In genomic region chr16:68259007-68259406, GRCh38 we compare ENCODE assay signal across 23 cellular contexts. TPM values are rescaled to one million over a fixed set of nuclear protein-coding genes. Genes with fewer than 3 reads are reported as not detected.
DNase-seq lines count a peak whose midpoint lies in the region; ATAC-seq, FAIRE-seq and TF ChIP-seq lines count a peak whose summit lies in the region.
"Had no signal": no experiment of that assay in that cellular context is flagged by ENCODE, and none has a peak within 500 bp of the region (broad histone marks: within the 10 kb centered on the region; RNA-seq: fewer than 3 reads in every experiment).

No MANE protein-coding gene starts in this region.

- H3K9ac ChIP-seq in kidney (ENCODE audit: low read length in 2 of 2) = peak overlapping the region in 1 of 2 donors; percentile 55
- H3K9ac ChIP-seq: SK-N-SH had no signal

- no peaks in the 10 kb centered on the region for H3K27me3 ChIP-seq in thyroid gland
- no peaks in the 10 kb centered on the region for H3K27me3 ChIP-seq in effector memory CD4-positive, alpha-beta T cell (replicated peaks; ENCODE audit: control insufficient read depth, insufficient read depth, low read length, poor library complexity, severe bottlenecking)
- H3K27me3 ChIP-seq: BE2C, ovary had no signal

- H3K4me3 ChIP-seq in kidney (ENCODE audit: low read length in 2 of 2) (no peak overlapping the region), thyroid gland (replicated peaks in 1 of 3) (no peak overlapping the region)
- H3K4me3 ChIP-seq in effector memory CD4-positive, alpha-beta T cell (ENCODE audit: insufficient read depth, low read depth, low read length, poor library complexity, severe bottlenecking) = no peak overlapping the region
- H3K4me3 ChIP-seq: lower lobe of right lung, ovary, PC-9, skin epidermis had no signal

- peak overlapping the region; percentile 90 to 93 for H3K27ac ChIP-seq in kidney (ENCODE audit: low read depth in 2 of 2, low read length in 2 of 2)
- peak overlapping the region; percentile 83 to 95 (median 94) for H3K27ac ChIP-seq in thyroid gland
- no peak overlapping the region for H3K27ac ChIP-seq in effector memory CD4-positive, alpha-beta T cell (ENCODE audit: insufficient read depth, low read length, poor library complexity, severe bottlenecking)
- H3K27ac ChIP-seq: 22Rv1, lower lobe of right lung, ovary had no signal

- ATAC-seq in Right ventricle myocardium superior (ENCODE audit: poor library complexity) = peak; percentile 16
- no peak for ATAC-seq in left cardiac atrium
- ATAC-seq: effector memory CD8-positive, alpha-beta T cell; lower lobe of right lung had no signal

- no peak for TF ChIP-seq POLR2A in thyroid gland (IDR thresholded peaks at IDR 0.05)

- H3K4me1 ChIP-seq in kidney (ENCODE audit: control insufficient read depth in 1 of 2, insufficient read depth in 1 of 2, low read depth in 1 of 2, low read length in 2 of 2) = peaks cover 28 to 37% of the 10 kb centered on the region in 2 donors
- peaks cover 29 to 47% of the 10 kb centered on the region in 2 donors for H3K4me1 ChIP-seq in thyroid gland
- peaks cover 11% of the 10 kb centered on the region for H3K4me1 ChIP-seq in effector memory CD4-positive, alpha-beta T cell (ENCODE audit: control insufficient read depth, insufficient read depth, low read length, poor library complexity, severe bottlenecking)
- H3K4me1 ChIP-seq: BE2C had no signal

- FAIRE-seq in kidney (lab: Jason Lieb, UNC) = no peak

- TF ChIP-seq CTCF in kidney (IDR thresholded peaks at IDR 0.05; ENCODE audit: borderline replicate concordance, extremely low read depth, insufficient read depth) (no peak), thyroid gland (IDR thresholded peaks at IDR 0.05) (no peak)

- intact Hi-C loops in Right ventricle myocardium superior (cut with DNase I) (no loop called here), left cardiac atrium (cut with DNase I) (no loop called here), kidney (cut with DNase I) (no loop called here), thyroid gland (cut with DNase I) (no loop called here)

- no peaks in the 10 kb centered on the region for H3K9me3 ChIP-seq in kidney (ENCODE audit: control insufficient read depth in 1 of 2, low read length in 2 of 2)
- H3K9me3 ChIP-seq in thyroid gland = no peaks in the 10 kb centered on the region
- no peaks in the 10 kb centered on the region for H3K9me3 ChIP-seq in effector memory CD4-positive, alpha-beta T cell (ENCODE audit: control insufficient read depth, low read length)
- H3K9me3 ChIP-seq: BE2C, lower lobe of right lung, ovary, SK-N-SH had no signal

- DNase-seq in Right ventricle myocardium superior (no peak), left cardiac atrium (no peak), kidney (no peak), thyroid gland (no peak)
- no peak for DNase-seq in activated naive CD4-positive, alpha-beta T cell (lab: John Stamatoyannopoulos, UW)
- DNase-seq in effector memory CD4-positive, alpha-beta T cell = no peak
- DNase-seq: activated CD4-positive, CD25-positive, alpha-beta regulatory T cell treated with anti-CD3 and anti-CD28 coated beads, Interleukin-2, amount 50 U/mL, for 72 hours; amniotic stem cell; BE2C; central memory CD4-positive, alpha-beta T cell; DMS 273 treated with DMSO at 0.1 percent for 48 hours; effector memory CD8-positive, alpha-beta T cell; H9; lower lobe of right lung; naive B cell; NCI-H774; ovary; PC-9; SK-N-SH; stimulated activated CD4-positive, alpha-beta T cell treated with anti-CD3 and anti-CD28 coated beads, Interleukin-4, amount 100 ng/mL, for 24 hours had no signal

- peaks cover 15 to 28% of the 10 kb centered on the region in 2 donors for H3K36me3 ChIP-seq in kidney (ENCODE audit: control insufficient read depth in 1 of 2, insufficient read depth in 2 of 2, low read length in 2 of 2)
- peaks cover 16 to 24% of the 10 kb centered on the region in 2 donors for H3K36me3 ChIP-seq in thyroid gland
- H3K36me3 ChIP-seq in effector memory CD4-positive, alpha-beta T cell (ENCODE audit: control insufficient read depth, insufficient read depth, low read length) = peaks cover 19% of the 10 kb centered on the region
- H3K36me3 ChIP-seq: BE2C, ovary had no signal

- 85 to 92% methylated on average over 8 to 9 of the region's 13 CpGs for WGBS in thyroid gland, 2 donors

RNA-seq across cellular contexts. Expression of gene SLC7A6, which starts 5.3 kb away (rescaled TPM):
- total RNA-seq in Right ventricle myocardium superior (38.7 TPM), left cardiac atrium (10 to 100 TPM; 33.0 to 51.6 TPM), kidney (24.0 TPM), thyroid gland (100 to 1,000 TPM in 1 of 4 donors, 10 to 100 TPM in 3; 73.1 to 116 (median 85.7) TPM)
- 5.0 TPM for polyA plus RNA-seq in kidney (ENCODE audit: insufficient read depth, low read depth, low replicate concordance)

RNA-seq across cellular contexts. Expression of gene PLA2G15, which starts 13.8 kb away (rescaled TPM):
- total RNA-seq in Right ventricle myocardium superior (38.1 TPM), left cardiac atrium (10 to 100 TPM; 20.5 to 27.4 TPM), kidney (35.1 TPM), thyroid gland (10 to 100 TPM; 20.8 to 40.3 (median 38.4) TPM)
- polyA plus RNA-seq in kidney (ENCODE audit: insufficient read depth, low read depth, low replicate concordance) = 44.4 TPM

RNA-seq across cellular contexts. Expression of gene ESRP2, which starts 23.1 kb away (rescaled TPM):
- total RNA-seq in Right ventricle myocardium superior (0.73 TPM), left cardiac atrium (under 1 TPM; 0.32 to 0.42 TPM), kidney (32.9 TPM), thyroid gland (10 to 100 TPM; 42.9 to 86.9 (median 50.5) TPM)
- 19.1 TPM for polyA plus RNA-seq in kidney (ENCODE audit: insufficient read depth, low read depth, low replicate concordance)
- total RNA-seq: temporal lobe had no signal

RNA-seq across cellular contexts. Expression of gene SLC7A6OS, which starts 51.7 kb away (rescaled TPM):
- total RNA-seq in Right ventricle myocardium superior (11.2 TPM), left cardiac atrium (10 to 100 TPM; 10.2 to 10.7 TPM), kidney (20.3 TPM), thyroid gland (10 to 100 TPM; 13.4 to 25.8 (median 18.7) TPM)
- polyA plus RNA-seq in kidney (ENCODE audit: insufficient read depth, low read depth, low replicate concordance) = 9.2 TPM

RNA-seq across cellular contexts. Expression of gene PRMT7, which starts 51.8 kb away (rescaled TPM):
- total RNA-seq in Right ventricle myocardium superior (28.1 TPM), left cardiac atrium (10 to 100 TPM; 24.3 to 24.9 TPM), kidney (33.7 TPM), thyroid gland (10 to 100 TPM; 41.7 to 57.0 (median 46.9) TPM)
- polyA plus RNA-seq in kidney (ENCODE audit: insufficient read depth, low read depth, low replicate concordance) = 20.4 TPM

Comparison
In these comparisons a context has a peak if more than half of its experiments do, and no peak if none do; other contexts are left out.
1. RNA of gene ESRP2, which starts 23.1 kb away (total RNA-seq): 42.9 to 86.9 TPM in thyroid gland and 32.9 TPM in kidney (single experiment); 0.73 TPM in Right ventricle myocardium superior (single experiment) and 0.32 to 0.42 TPM in left cardiac atrium; every median in the first group is over 10 times any median in the second.